ENCODE assay signal across 23 cellular contexts in genomic region chr5:54275361-54275760, GRCh38.
"Had no signal": no experiment of that assay in that cellular context is flagged by ENCODE, and none has a peak within 500 bp of the region (broad histone marks: within the 10 kb centered on the region; RNA-seq: fewer than 3 reads in every experiment).

No MANE protein-coding gene starts in this region.

- DNase-seq: activated CD4-positive, alpha-beta memory T cell treated with anti-CD3 and anti-CD28 coated beads, Interleukin-2, amount 10 ng/mL, durations not matched to agents 7 days and 5 days; activated CD4-positive, alpha-beta T cell treated with anti-CD3 and anti-CD28 coated beads for 48 hours; activated CD4-positive, CD25-positive, alpha-beta regulatory T cell; activated CD8-positive, alpha-beta memory T cell treated with anti-CD3 and anti-CD28 coated beads, Interleukin-2, amount 10 ng/mL, durations not matched to agents 7 days and 5 days; activated naive CD4-positive, alpha-beta T cell; activated naive CD8-positive, alpha-beta T cell treated with anti-CD3 and anti-CD28 coated beads for 36 hours; activated T-cell treated with anti-CD3 and anti-CD28 coated beads, Interleukin-2, amount 50 U/mL, for 1 hour; amygdala; cortex of kidney; effector CD8-positive, alpha-beta T cell; heart right ventricle; immature natural killer cell; left cardiac atrium; mesendoderm; natural killer cell; stimulated activated CD4-positive, alpha-beta T cell treated with anti-CD3 and anti-CD28 coated beads, Interleukin-2, amount 100 ng/mL, for 24 hours; stimulated activated naive CD4-positive, alpha-beta T cell treated with Interleukin-2 at 50 U/mL for 16 hours; T-cell; T1000; thyroid gland had no signal

- H3K4me3 Mint-ChIP-seq: activated CD4-positive, alpha-beta memory T cell treated with anti-CD3 and anti-CD28 coated beads, Interleukin-2, amount 10 ng/mL, durations not matched to agents 7 days and 5 days; activated CD8-positive, alpha-beta memory T cell treated with anti-CD3 and anti-CD28 coated beads, Interleukin-2, amount 10 ng/mL, durations not matched to agents 7 days and 5 days; activated naive CD8-positive, alpha-beta T cell treated with anti-CD3 and anti-CD28 coated beads for 36 hours; activated T-helper 17 cell treated with anti-CD3 and anti-CD28 coated beads, Interleukin-2, amount 50 U/mL, for 72 hours; central memory CD8-positive, alpha-beta T cell; immature natural killer cell; natural killer cell; T-cell had no signal

- H3K36me3 ChIP-seq: thyroid gland had no signal

- H3K27ac Mint-ChIP-seq: activated CD4-positive, alpha-beta memory T cell treated with anti-CD3 and anti-CD28 coated beads, Interleukin-2, amount 10 ng/mL, durations not matched to agents 7 days and 5 days; activated CD8-positive, alpha-beta memory T cell treated with anti-CD3 and anti-CD28 coated beads, Interleukin-2, amount 10 ng/mL, durations not matched to agents 7 days and 5 days; activated naive CD8-positive, alpha-beta T cell treated with anti-CD3 and anti-CD28 coated beads for 36 hours; activated T-helper 17 cell treated with anti-CD3 and anti-CD28 coated beads, Interleukin-2, amount 50 U/mL, for 72 hours; immature natural killer cell; natural killer cell; T-cell had no signal

- H3K27me3 Mint-ChIP-seq: activated CD4-positive, alpha-beta memory T cell treated with anti-CD3 and anti-CD28 coated beads, Interleukin-2, amount 10 ng/mL, durations not matched to agents 7 days and 5 days; activated CD8-positive, alpha-beta memory T cell treated with anti-CD3 and anti-CD28 coated beads, Interleukin-2, amount 10 ng/mL, durations not matched to agents 7 days and 5 days; activated naive CD8-positive, alpha-beta T cell treated with anti-CD3 and anti-CD28 coated beads for 36 hours; activated T-helper 17 cell treated with anti-CD3 and anti-CD28 coated beads, Interleukin-2, amount 50 U/mL, for 72 hours; central memory CD8-positive, alpha-beta T cell; T-cell had no signal

- ATAC-seq: activated CD8-positive, alpha-beta memory T cell treated with anti-CD3 and anti-CD28 coated beads, Interleukin-2, amount 10 ng/mL, durations not matched to agents 7 days and 5 days; activated T-helper 17 cell treated with anti-CD3 and anti-CD28 coated beads, Interleukin-2, amount 50 U/mL, for 72 hours; esophagus mucosa; heart right ventricle; left cardiac atrium; natural killer cell; T-cell had no signal

- H3K4me1 Mint-ChIP-seq: activated CD4-positive, alpha-beta memory T cell treated with anti-CD3 and anti-CD28 coated beads, Interleukin-2, amount 10 ng/mL, durations not matched to agents 7 days and 5 days had no signal

- H3K36me3 Mint-ChIP-seq: natural killer cell had no signal

- H3K27ac ChIP-seq: heart right ventricle, thyroid gland had no signal

- H3K4me3 ChIP-seq: heart right ventricle, thyroid gland had no signal

- H3K9me3 ChIP-seq: thyroid gland had no signal

- H3K27me3 ChIP-seq: heart right ventricle, thyroid gland had no signal
